Comparison of ENCODE assay signal across 19 cellular contexts in the genomic region with DNA sequence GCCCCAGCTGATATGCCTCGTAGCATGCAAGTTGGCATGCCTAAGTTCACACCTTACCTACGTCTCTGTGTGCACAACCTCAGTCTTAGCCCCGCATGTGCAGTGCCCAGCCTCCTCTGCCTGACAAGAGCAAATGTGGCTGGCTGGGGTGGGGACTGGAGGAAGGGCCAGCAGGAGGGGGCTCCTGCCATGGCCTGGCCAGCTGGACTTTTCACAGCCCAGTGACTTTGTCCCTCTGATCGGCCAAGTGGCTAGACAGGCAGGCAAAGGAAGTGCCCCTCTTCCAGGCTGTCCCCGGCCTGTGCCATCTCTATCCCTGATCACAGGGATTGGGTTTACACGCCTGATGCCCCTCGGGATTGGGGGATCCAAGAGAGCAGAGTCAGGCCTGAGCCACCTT. TPM values are rescaled to one million over a fixed set of nuclear protein-coding genes. Genes with fewer than 3 reads are reported as not detected.
"Had no signal": no experiment of that assay in that cellular context is flagged by ENCODE, and none has a peak within 500 bp of the region (broad histone marks: within the 10 kb centered on the region; RNA-seq: fewer than 3 reads in every experiment).

No MANE protein-coding gene starts in this region.

- H3K36me3 ChIP-seq: heart left ventricle, suprapubic skin, upper lobe of left lung had no signal

- H3K4me3 ChIP-seq: heart left ventricle, lung, skin epidermis, suprapubic skin, upper lobe of left lung had no signal

- ATAC-seq: effector memory CD8-positive, alpha-beta T cell; foreskin keratinocyte; heart left ventricle; stimulated activated naive CD8-positive, alpha-beta T cell treated with anti-CD3 and anti-CD28 coated beads, Interleukin-15, Interleukin-2, amounts not matched to agents 100 U/mL and 50 U/mL, for 24 hours had no signal

- DNase-seq: activated CD4-positive, alpha-beta T cell treated with anti-CD3 and anti-CD28 coated beads for 4 hours; activated CD8-positive, alpha-beta memory T cell treated with anti-CD3 and anti-CD28 coated beads, Interleukin-2, amount 50 U/mL, for 48 hours; activated naive CD8-positive, alpha-beta T cell treated with anti-CD3 and anti-CD28 coated beads for 36 hours; activated T-cell treated with anti-CD3 and anti-CD28 coated beads, Interleukin-2, amount 50 U/mL, for 72 hours; dermis blood vessel endothelial cell; effector memory CD8-positive, alpha-beta T cell; foreskin keratinocyte; heart left ventricle; left colon; naive thymus-derived CD4-positive, alpha-beta T cell; posterior cingulate gyrus; stimulated activated CD4-positive, alpha-beta T cell treated with anti-CD3 and anti-CD28 coated beads, Interleukin-4, amount 100 ng/mL, for 24 hours; stimulated activated naive CD8-positive, alpha-beta T cell treated with anti-CD3 and anti-CD28 coated beads, Interleukin-15, Interleukin-2, amounts not matched to agents 100 U/mL and 50 U/mL, for 24 hours; T-helper 17 cell; upper lobe of left lung had no signal

- FAIRE-seq: islet of Langerhans had no signal

- H3K27ac ChIP-seq: foreskin keratinocyte, suprapubic skin, upper lobe of left lung had no signal

- H3K9me3 ChIP-seq: suprapubic skin, upper lobe of left lung had no signal

- H3K27me3 ChIP-seq: foreskin keratinocyte, heart left ventricle, suprapubic skin, upper lobe of left lung had no signal

RNA-seq across cellular contexts. Expression of a gene that starts 49.5 kb away (rescaled TPM):
- polyA plus RNA-seq: naive thymus-derived CD4-positive, alpha-beta T cell had no signal
